ENCODE assay signal across 12 cellular contexts in the genomic region with DNA sequence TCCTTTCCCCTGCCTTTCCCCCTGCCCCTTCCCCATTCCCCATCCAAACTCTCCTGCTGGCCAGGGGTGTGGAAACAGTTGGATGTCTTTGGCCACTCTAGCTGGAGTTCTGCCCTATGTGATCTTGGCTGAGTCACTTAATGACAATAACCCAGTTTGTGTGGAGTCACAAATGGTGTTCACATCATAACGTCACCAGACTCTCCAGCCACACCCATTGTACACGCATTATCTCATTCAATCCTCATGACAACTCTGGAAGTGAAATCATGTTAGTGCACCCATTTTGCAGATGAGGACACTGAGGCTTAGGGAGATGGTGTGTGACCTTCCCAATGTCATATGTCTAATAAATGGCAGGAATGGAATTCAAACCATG. TPM values are rescaled to one million over a fixed set of nuclear protein-coding genes. Genes with fewer than 3 reads are reported as not detected.
DNase-seq lines count a peak whose midpoint lies in the region; ATAC-seq, FAIRE-seq and TF ChIP-seq lines count a peak whose summit lies in the region.
"Had no signal": no experiment of that assay in that cellular context is flagged by ENCODE, and none has a peak within 500 bp of the region (broad histone marks: within the 10 kb centered on the region; RNA-seq: fewer than 3 reads in every experiment).

No MANE protein-coding gene starts in this region.

- peak; percentile 53 for DNase-seq in AG10803 (ENCODE audit: low read depth)
- DNase-seq in M059J (ENCODE audit: low read depth) = peak; percentile 76
- DNase-seq in H1 (ENCODE audit: low read depth in 1 of 2, low spot score in 2 of 2) = no peak
- DNase-seq in hepatic stellate cell (ENCODE audit: low spot score) = peak; percentile 53
- DNase-seq in amygdala (lab: John Stamatoyannopoulos, UW) = no peak
- DNase-seq in activated CD8-positive, alpha-beta memory T cell treated with anti-CD3 and anti-CD28 coated beads, Interleukin-2, amount 50 U/mL, for 48 hours = no peak
- DNase-seq in stimulated activated CD4-positive, alpha-beta T cell treated with anti-CD3 and anti-CD28 coated beads, Interleukin-1b, Interleukin-23, amount 100 ng/mL, for 48 hours = no peak
- DNase-seq: activated naive CD4-positive, alpha-beta T cell treated with anti-CD3 and anti-CD28 coated beads, Interleukin-2, amount 50 U/mL, for 16 hours; NCI-H1930 had no signal

- H3K79me1 ChIP-seq in H1 (ENCODE audit: low read depth, low read length) = no peaks in the 10 kb centered on the region

- H2AFZ ChIP-seq in H1 (ENCODE audit: low read length) = no peak overlapping the region

- CTCF ChIA-PET in H1 (lab: Charles Lee; ENCODE audit: partially characterized antibody) = interaction anchor here (1.0 to 3.4 kb wide), 6 partner anchors 12 to 52 kb away, joined by 3 to 28 read pairs (median 5); a partner anchor contains a TSS

- no peak for TF ChIP-seq CTCF in AG10803 (conservative IDR thresholded peaks at IDR 0.05; ENCODE audit: low read length)
- no peak for TF ChIP-seq CTCF in H1 (IDR thresholded peaks at IDR 0.05; ENCODE audit: control extremely low read depth in 1 of 3, insufficient read depth in 1 of 3, low read depth in 1 of 3, low read length in 3 of 3)

- H3K14ac ChIP-seq in H1 (ENCODE audit: insufficient read length) = no peak overlapping the region

- WGBS in H1 (ENCODE audit: extremely low coverage in 1 of 2, insufficient coverage in 1 of 2, insufficient read length in 1 of 2, insufficient replicate concordance in 2 of 2, low coverage in 1 of 2, low lambda C conversion rate in 2 of 2, missing lambda C conversion rate in 1 of 2), 2 experiments = 88% methylated on average over 2 of the region's 2 CpGs; no CpG with 5 or more reads in 1 of the 2 experiments

- POLR2A ChIA-PET in H1 (lab: Charles Lee; ENCODE audit: partially characterized antibody) = interaction anchor here (1.1 to 1.6 kb wide), 2 partner anchors 22 to 45 kb away, joined by 3 to 4 read pairs; no protein-coding TSS in a partner anchor

- no peak for FAIRE-seq in H1 (lab: Jason Lieb, UNC)

- H3K4ac ChIP-seq in H1 (replicated peaks; ENCODE audit: insufficient read length, low read depth, low read length) = no peak overlapping the region

- H3K4me3 ChIP-seq in AG10803 (ENCODE audit: low read length) (no peak overlapping the region), H1 (ENCODE audit: extremely low read depth in 1 of 4, insufficient read depth in 2 of 4, low read depth in 3 of 4, low read length in 4 of 4) (no peak overlapping the region)
- H3K4me3 ChIP-seq: SK-N-MC had no signal

- no peaks in the 10 kb centered on the region for H3K36me3 ChIP-seq in H1 (ENCODE audit: control insufficient read depth in 2 of 4, insufficient read depth in 4 of 4, low read length in 3 of 4)

- peaks cover 0 to 16% (median 12%) of the 10 kb centered on the region in 4 experiments; a peak in 5 of 7 replicates for H3K4me1 ChIP-seq in H1 (replicated peaks in 1 of 4; ENCODE audit: control insufficient read depth in 3 of 4, insufficient read depth in 4 of 4, low read length in 3 of 4)

- no peak overlapping the region for H2BK12ac ChIP-seq in H1 (ENCODE audit: low read depth, low read length)

- ATAC-seq in GM21515 (IDR thresholded peaks at IDR 0.05; ENCODE audit: unreplicated experiment) = no peak
- ATAC-seq: WTC11 had no signal

- no peak for TF ChIP-seq POLR2A in H1 (IDR thresholded peaks at IDR 0.05; ENCODE audit: control extremely low read depth in 1 of 2, low read depth in 2 of 2, low read length in 2 of 2)

- no peak overlapping the region for H2AK5ac ChIP-seq in H1 (ENCODE audit: low read depth, low read length)

- no peak for TF ChIP-seq EP300 in H1 (IDR thresholded peaks at IDR 0.05; ENCODE audit: borderline replicate concordance in 1 of 2, low read depth in 2 of 2, low read length in 2 of 2)

- H3K27me3 ChIP-seq in H1 (replicated peaks in 1 of 4; ENCODE audit: control insufficient read depth in 3 of 4, extremely low read depth in 1 of 4, insufficient read depth in 3 of 4, low read length in 3 of 4) = no peaks in the 10 kb centered on the region

- no peak overlapping the region for H3K27ac ChIP-seq in H1 (ENCODE audit: low read depth, low read length)
- H3K27ac ChIP-seq: SK-N-MC had no signal

- no peak overlapping the region for H3K4me2 ChIP-seq in H1 (ENCODE audit: insufficient read depth in 1 of 2, low read depth in 2 of 2, low read length in 2 of 2)

- H3K79me2 ChIP-seq in H1 (ENCODE audit: control insufficient read depth in 1 of 2, insufficient read depth in 2 of 2, low read length in 2 of 2) = no peaks in the 10 kb centered on the region

- no peaks in the 10 kb centered on the region for H4K20me1 ChIP-seq in H1 (replicated peaks in 1 of 2; ENCODE audit: control insufficient read depth in 1 of 2, insufficient read depth in 2 of 2, low read length in 2 of 2)

- no peak overlapping the region for H3K23ac ChIP-seq in H1 (ENCODE audit: insufficient read length)

- TF ChIP-seq RAD21 in H1 (IDR thresholded peaks at IDR 0.05 in 1 of 2, conservative IDR thresholded peaks at IDR 0.05 in 1 of 2; ENCODE audit: low read depth in 2 of 2, low read length in 2 of 2) = no peak

- H4K8ac ChIP-seq in H1 (ENCODE audit: extremely low read depth, insufficient read depth, low read length) = no peak overlapping the region

- no peak overlapping the region for H2BK5ac ChIP-seq in H1 (ENCODE audit: low read depth, low read length)

- H4K91ac ChIP-seq in H1 (replicated peaks; ENCODE audit: insufficient read length, low read length) = no peak overlapping the region

- no peak overlapping the region for H3K56ac ChIP-seq in H1 (replicated peaks; ENCODE audit: insufficient read length, low read depth, low read length)

- no peaks in the 10 kb centered on the region for H3K9me3 ChIP-seq in H1 (ENCODE audit: insufficient read depth in 2 of 2, low read depth in 1 of 2, low read length in 1 of 2)

- H2BK15ac ChIP-seq in H1 (ENCODE audit: low read length) = no peak overlapping the region

- no peak overlapping the region for H3K18ac ChIP-seq in H1 (ENCODE audit: extremely low read depth, low read length)

- no peak overlapping the region for H2BK20ac ChIP-seq in H1 (ENCODE audit: low read length)

- H4K5ac ChIP-seq in H1 (ENCODE audit: insufficient read length, low read depth, low read length) = no peak overlapping the region

- H3K9ac ChIP-seq in H1 (replicated peaks in 1 of 4; ENCODE audit: extremely low read depth in 1 of 4, low read depth in 3 of 4, low read length in 3 of 4) = no peak overlapping the region

- no peaks in the 10 kb centered on the region for H3K23me2 ChIP-seq in H1 (ENCODE audit: low read depth, low read length)

- H2BK120ac ChIP-seq in H1 (replicated peaks; ENCODE audit: low read depth, low read length) = no peak overlapping the region

TF ChIP-seq in H1, 55 proteins besides CTCF, POLR2A, EP300 and RAD21:
- peak; percentile 62; the same call in 1 of the 2 replicates for TF ChIP-seq KDM1A (IDR thresholded peaks at IDR 0.05; ENCODE audit: borderline replicate concordance, low read length)
- TF ChIP-seq KDM4A (IDR thresholded peaks at IDR 0.05; ENCODE audit: low read depth, low read length, severe bottlenecking) = no peak
TF ChIP-seq in H1: peak in this region for 1.

RNA-seq across cellular contexts. Expression of a gene that starts 1.3 kb away (rescaled TPM):
- 1.1 and 2.1 TPM in 2 replicates for total RNA-seq in M059J (2014; rRNA removed; shearing (Covaris generic))
- total RNA-seq in H1 (2021; fragmentation: NEBNext Ultra II Directional; extraction: Animal tissue kit (Norgen Biotek cat#: 25700)) = 3.3 and 4.4 TPM in 2 replicates
- polyA plus RNA-seq in H1 (2011; rRNA removed) = 11.3 TPM in 2 replicates
- polyA plus RNA-seq in H1 (2011; cell fraction: cytosol; rRNA removed) = 7.0 TPM
- 5.3 TPM for polyA plus RNA-seq in H1 (2011; cell fraction: nucleus; rRNA removed)
- 4.4 to 10.1 TPM (median 7.1 TPM) in 4 replicates for polyA plus RNA-seq in H1 (2012, experiment 1 of 2)
- 7.0 TPM for polyA plus RNA-seq in H1 (2012, experiment 2 of 2)
- polyA plus RNA-seq in H1 (2013, experiment 1 of 2) = 7.4 TPM
- polyA plus RNA-seq in H1 (2013, experiment 2 of 2) = 7.4 TPM
- 3.0 and 3.9 TPM in 2 replicates for polyA minus RNA-seq in H1 (2011; rRNA and poly(A)+ RNA removed)
- polyA minus RNA-seq in H1 (2011; cell fraction: cytosol; rRNA and poly(A)+ RNA removed) = 4.9 TPM
- 2.2 TPM for polyA minus RNA-seq in H1 (2011; cell fraction: nucleus; rRNA and poly(A)+ RNA removed)

RNA-seq across cellular contexts. Expression of a gene that starts 35.3 kb away (rescaled TPM):
- 3.5 and 5.0 TPM in 2 replicates for total RNA-seq in M059J (2014; rRNA removed; shearing (Covaris generic))
- 1.9 and 2.2 TPM in 2 replicates for total RNA-seq in H1 (2021; fragmentation: NEBNext Ultra II Directional; extraction: Animal tissue kit (Norgen Biotek cat#: 25700))
- polyA plus RNA-seq in H1 (2011; rRNA removed) = 0.88 and 1.0 TPM in 2 replicates
- 0.71 TPM for polyA plus RNA-seq in H1 (2011; cell fraction: cytosol; rRNA removed)
- 1.2 TPM for polyA plus RNA-seq in H1 (2011; cell fraction: nucleus; rRNA removed)
- polyA plus RNA-seq in H1 (2012, experiment 1 of 2) = 0.81 to 1.7 TPM (median 1.6 TPM) in 4 replicates
- polyA plus RNA-seq in H1 (2012, experiment 2 of 2) = 2.1 TPM
- polyA plus RNA-seq in H1 (2013, experiment 1 of 2) = 0.93 TPM
- polyA plus RNA-seq in H1 (2013, experiment 2 of 2) = 0.66 TPM
- polyA minus RNA-seq in H1 (2011; rRNA and poly(A)+ RNA removed) = 0.13 and 0.44 TPM in 2 replicates
- 1.7 TPM for polyA minus RNA-seq in H1 (2011; cell fraction: cytosol; rRNA and poly(A)+ RNA removed)
- 0.80 TPM for polyA minus RNA-seq in H1 (2011; cell fraction: nucleus; rRNA and poly(A)+ RNA removed)

RNA-seq across cellular contexts. Expression of a gene that starts 45.6 kb away (rescaled TPM):
- total RNA-seq in M059J (2014; rRNA removed; shearing (Covaris generic)) = 151 and 194 TPM in 2 replicates
- total RNA-seq in H1 (2021; fragmentation: NEBNext Ultra II Directional; extraction: Animal tissue kit (Norgen Biotek cat#: 25700)) = 19.3 and 20.5 TPM in 2 replicates
- polyA plus RNA-seq in H1 (2011; rRNA removed) = 16.1 and 21.0 TPM in 2 replicates
- polyA plus RNA-seq in H1 (2011; cell fraction: cytosol; rRNA removed) = 24.1 TPM
- polyA plus RNA-seq in H1 (2011; cell fraction: nucleus; rRNA removed) = 18.1 TPM
- polyA plus RNA-seq in H1 (2012, experiment 1 of 2) = 13.9 to 22.3 TPM (median 20.0 TPM) in 4 replicates
- 14.5 TPM for polyA plus RNA-seq in H1 (2012, experiment 2 of 2)
- 12.1 TPM for polyA plus RNA-seq in H1 (2013, experiment 1 of 2)
- 12.0 TPM for polyA plus RNA-seq in H1 (2013, experiment 2 of 2)
- 8.6 and 13.2 TPM in 2 replicates for polyA minus RNA-seq in H1 (2011; rRNA and poly(A)+ RNA removed)
- polyA minus RNA-seq in H1 (2011; cell fraction: cytosol; rRNA and poly(A)+ RNA removed) = 7.8 TPM
- polyA minus RNA-seq in H1 (2011; cell fraction: nucleus; rRNA and poly(A)+ RNA removed) = 5.9 TPM

Comparison
In these comparisons a context has a peak if more than half of its experiments do, and no peak if none do; other contexts are left out.
1. DNase-seq: peak in AG10803 (single experiment), M059J (single experiment) and hepatic stellate cell (single experiment); none in H1 (0 of 2), amygdala (0 of 56), activated CD8-positive, alpha-beta memory T cell treated with anti-CD3 and anti-CD28 coated beads, Interleukin-2, amount 50 U/mL, for 48 hours (single experiment) and stimulated activated CD4-positive, alpha-beta T cell treated with anti-CD3 and anti-CD28 coated beads, Interleukin-1b, Interleukin-23, amount 100 ng/mL, for 48 hours (single experiment).